In genomic region chr2:159513745-159514144, GRCh38 we compare ENCODE assay signal across 28 cellular contexts.
DNase-seq lines count a peak whose midpoint lies in the region; ATAC-seq and TF ChIP-seq lines count a peak whose summit lies in the region.
"Had no signal": no experiment of that assay in that cellular context is flagged by ENCODE, and none has a peak within 500 bp of the region (broad histone marks: within the 10 kb centered on the region; RNA-seq: fewer than 3 reads in every experiment).

No MANE protein-coding gene starts in this region.

- TF ChIP-seq CTCF in MCF 10A (IDR thresholded peaks at IDR 0.05; ENCODE audit: unreplicated experiment) (no peak), breast epithelium (IDR thresholded peaks at IDR 0.05) (no peak), type B pancreatic cell (conservative IDR thresholded peaks at IDR 0.05) (no peak), prostate gland (IDR thresholded peaks at IDR 0.05) (no peak)

- H3K36me3 ChIP-seq in breast epithelium (no peaks in the 10 kb centered on the region), prostate gland (no peaks in the 10 kb centered on the region)
- H3K36me3 ChIP-seq: esophagus squamous epithelium, gastroesophageal sphincter, MG63 had no signal

- H3K27me3 ChIP-seq in breast epithelium (no peaks in the 10 kb centered on the region), prostate gland (replicated peaks; ENCODE audit: insufficient read depth) (no peaks in the 10 kb centered on the region)
- H3K27me3 ChIP-seq: esophagus squamous epithelium, gastroesophageal sphincter, MG63 had no signal

- H3K4me1 ChIP-seq in breast epithelium, result peaks cover 0 to 17% of the 10 kb centered on the region in 2 donors
- no peaks in the 10 kb centered on the region for H3K4me1 ChIP-seq in prostate gland (replicated peaks)

- TF ChIP-seq POLR2A in breast epithelium (IDR thresholded peaks at IDR 0.05) (no peak), prostate gland (IDR thresholded peaks at IDR 0.05) (no peak)

- H3K27me3 Mint-ChIP-seq in MCF 10A (ENCODE audit: insufficient read depth, unreplicated experiment) (no peaks in the 10 kb centered on the region), type B pancreatic cell (no peaks in the 10 kb centered on the region)

- BruUV-seq in MCF 10A (replicated peaks; lab: Mats Ljungman, UMichigan), result no TSS peak

- H3K4me3 ChIP-seq in breast epithelium (no peak overlapping the region), prostate gland (no peak overlapping the region)
- H3K4me3 ChIP-seq: A549, esophagus squamous epithelium, gastroesophageal sphincter, MG63 had no signal

- 94% methylated on average over 1 of the region's 1 CpG for WGBS in prostate gland

- H3K9me3 ChIP-seq in breast epithelium, result no peaks in the 10 kb centered on the region
- H3K9me3 ChIP-seq in prostate gland, result no peaks in the 10 kb centered on the region
- H3K9me3 ChIP-seq: A549, esophagus squamous epithelium, gastroesophageal sphincter, MG63 had no signal

- no peak for ATAC-seq in HG03439 (IDR thresholded peaks at IDR 0.05; ENCODE audit: unreplicated experiment)
- ATAC-seq: A549; activated CD8-positive, alpha-beta T cell treated with anti-CD3 and anti-CD28 coated beads, Interleukin-2, amount 10 ng/mL, durations not matched to agents 7 days and 5 days; gastroesophageal sphincter; left ventricle myocardium superior; Panc1 had no signal

- H3K36me3 Mint-ChIP-seq in MCF 10A (ENCODE audit: insufficient read depth, unreplicated experiment) (no peaks in the 10 kb centered on the region), type B pancreatic cell (no peaks in the 10 kb centered on the region)

- H3K27ac ChIP-seq in breast epithelium (no peak overlapping the region), prostate gland (no peak overlapping the region)
- H3K27ac ChIP-seq: A549, gastroesophageal sphincter had no signal

- peaks cover 25% of the 10 kb centered on the region for H3K4me1 Mint-ChIP-seq in MCF 10A (ENCODE audit: insufficient read depth, unreplicated experiment)
- H3K4me1 Mint-ChIP-seq in type B pancreatic cell (ENCODE audit: unreplicated experiment), result peaks cover 28% of the 10 kb centered on the region

- CTCF ChIA-PET in MCF 10A (lab: Yijun Ruan, JAX), result no interaction called here

- no peak for DNase-seq in MCF 10A (ENCODE audit: unreplicated experiment)
- DNase-seq in breast epithelium (ENCODE audit: low spot score in 2 of 2), result no peak
- peak; percentile 93 for DNase-seq in SK-MEL-5 (ENCODE audit: low read depth, low spot score)
- peak; percentile 24 for DNase-seq in foreskin melanocyte
- DNase-seq in type B pancreatic cell (ENCODE audit: extremely low spot score, unreplicated experiment), result no peak
- DNase-seq in OCI-M2 (lab: John Stamatoyannopoulos, UW; ENCODE audit: unreplicated experiment), result no peak
- DNase-seq in prostate gland (ENCODE audit: low spot score), result no peak
- DNase-seq: activated CD4-positive, CD25-positive, alpha-beta regulatory T cell treated with anti-CD3 and anti-CD28 coated beads, Interleukin-2, amount 50 U/mL, for 72 hours; activated CD8-positive, alpha-beta T cell treated with anti-CD3 and anti-CD28 coated beads, Interleukin-2, amount 10 ng/mL, durations not matched to agents 7 days and 5 days; activated gamma-delta T cell treated with Interleukin-2 at 50 U/mL for 16 hours; activated T-cell treated with anti-CD3 and anti-CD28 coated beads for 4 hours; effector memory CD4-positive, alpha-beta T cell; EL; esophagus squamous epithelium; HFFc6; hypothalamus; left ventricle myocardium superior; MG63; midbrain; NCI-H1436; NCI-H510A treated with DMSO at 0.1 percent for 48 hours; NK-92 treated with Interleukin-12 subunit alpha and Interleukin-12 subunit beta, amount 100 ng/mL, for 24 hours; SIG-M5; stimulated activated CD8-positive, alpha-beta memory T cell treated with anti-CD3 and anti-CD28 coated beads, Interleukin-4, amount 100 ng/mL, for 48 hours had no signal

- in situ Hi-C loops in SK-MEL-5 (cut with HindIII; ENCODE audit: low pct_unique_long_range_greater_than_20kb, low sequenced_read_pairs), result no loop called here

- intact Hi-C loops in MCF 10A (cut with micrococcal nuclease), result loop anchor here (10.0 kb wide), 1 partner anchor 269 kb away; no protein-coding TSS in a partner anchor
- intact Hi-C loops in breast epithelium (cut with DNase I; ENCODE audit: low total_unique reads), result no loop called here
- intact Hi-C loops in prostate gland (cut with DNase I), result no loop called here

- POLR2A ChIA-PET in MCF 10A (lab: Yijun Ruan, JAX), result interaction anchor here (0.7 to 9.3 kb wide), 5 partner anchors 14 to 199 kb away, joined by 3 to 209 read pairs (median 4); partner anchors contain the start of genes BAZ2B and MARCHF7

- H3K4me3 Mint-ChIP-seq in MCF 10A (ENCODE audit: unreplicated experiment) (peak overlapping the region; percentile 76), type B pancreatic cell (peak overlapping the region; percentile 6)
- H3K4me3 Mint-ChIP-seq: activated CD8-positive, alpha-beta T cell treated with anti-CD3 and anti-CD28 coated beads, Interleukin-2, amount 10 ng/mL, durations not matched to agents 7 days and 5 days; HFFc6 had no signal

- no peaks in the 10 kb centered on the region for H3K9me3 Mint-ChIP-seq in MCF 10A (ENCODE audit: unreplicated experiment)
- H3K9me3 Mint-ChIP-seq in type B pancreatic cell, result no peaks in the 10 kb centered on the region
- H3K9me3 Mint-ChIP-seq: HFFc6 had no signal

- H3K27ac Mint-ChIP-seq in MCF 10A (ENCODE audit: low read depth, unreplicated experiment), result no peak overlapping the region
- H3K27ac Mint-ChIP-seq in type B pancreatic cell, result no peak overlapping the region
- H3K27ac Mint-ChIP-seq: activated CD8-positive, alpha-beta T cell treated with anti-CD3 and anti-CD28 coated beads, Interleukin-2, amount 10 ng/mL, durations not matched to agents 7 days and 5 days; HFFc6 had no signal

Comparison
In these comparisons a context has a peak if more than half of its experiments do, and no peak if none do; other contexts are left out.
1. DNase-seq: peak in SK-MEL-5 (single experiment) and foreskin melanocyte (single experiment); none in MCF 10A (single experiment), breast epithelium (0 of 2), type B pancreatic cell (single experiment), OCI-M2 (single experiment) and prostate gland (single experiment).